Comparison of ENCODE assay signal across 14 cellular contexts in genomic region chr2:113887393-113887792, GRCh38. TPM values are rescaled to one million over a fixed set of nuclear protein-coding genes. Genes with fewer than 3 reads are reported as not detected.
A peak's percentile ranks its signal among the peaks of the same experiment; 100 is the strongest.
DNase-seq lines count a peak whose midpoint lies in the region; ATAC-seq and TF ChIP-seq lines count a peak whose summit lies in the region.
"Had no signal": no experiment of that assay in that cellular context is flagged by ENCODE, and none has a peak within 500 bp of the region (broad histone marks: within the 10 kb centered on the region; RNA-seq: fewer than 3 reads in every experiment).

No MANE protein-coding gene starts in this region.

- peak overlapping the region; percentile 11 for H3K9ac ChIP-seq in NT2/D1 (ENCODE audit: insufficient read length, low read depth)

- no peak for TF ChIP-seq POLR2A in gastrocnemius medialis (IDR thresholded peaks at IDR 0.05)

- H3K36me3 Mint-ChIP-seq in chondrocyte (ENCODE audit: low read depth), result peaks cover 3% of the 10 kb centered on the region
- peaks cover 2% of the 10 kb centered on the region for H3K36me3 Mint-ChIP-seq in progenitor cell of endocrine pancreas (ENCODE audit: insufficient read depth)

- H3K27ac Mint-ChIP-seq in chondrocyte (ENCODE audit: unreplicated experiment), result peak overlapping the region; percentile 28
- H3K27ac Mint-ChIP-seq in progenitor cell of endocrine pancreas, result peak overlapping the region; percentile 31

- H3K27me3 ChIP-seq in NT2/D1 (ENCODE audit: insufficient read depth, insufficient read length) (no peaks in the 10 kb centered on the region), gastrocnemius medialis (no peaks in the 10 kb centered on the region)

- no peaks in the 10 kb centered on the region for H3K9me3 ChIP-seq in NT2/D1 (ENCODE audit: insufficient read depth, low read length)
- no peaks in the 10 kb centered on the region for H3K9me3 ChIP-seq in gastrocnemius medialis

- DNase-seq in NT2/D1 (ENCODE audit: low read depth, low spot score) (no peak), chondrocyte (ENCODE audit: low spot score) (no peak), progenitor cell of endocrine pancreas (ENCODE audit: low spot score, unreplicated experiment) (no peak), GM13976 (ENCODE audit: low spot score) (no peak), NCI-H2171 (lab: John Stamatoyannopoulos, UW) (no peak), gastrocnemius medialis (no peak)
- no peak for DNase-seq in activated CD4-positive, CD25-positive, alpha-beta regulatory T cell (lab: John Stamatoyannopoulos, UW)
- DNase-seq: activated CD4-positive, alpha-beta T cell treated with anti-CD3 and anti-CD28 coated beads, Interleukin-2, amount 50 U/mL, for 48 hours; DMS79; NCI-H146; SHP77; stimulated activated CD4-positive, alpha-beta T cell treated with anti-CD3 and anti-CD28 coated beads, Interleukin-15, amount 100 ng/mL, for 24 hours had no signal

- H3K27ac ChIP-seq in gastrocnemius medialis, result no peak overlapping the region

- peaks cover 4% of the 10 kb centered on the region for H3K4me1 ChIP-seq in NT2/D1 (ENCODE audit: insufficient read depth, insufficient read length)
- peaks cover 27 to 37% of the 10 kb centered on the region in 2 donors for H3K4me1 ChIP-seq in gastrocnemius medialis

- H3K27me3 Mint-ChIP-seq in chondrocyte (ENCODE audit: low read depth), result no peaks in the 10 kb centered on the region
- H3K27me3 Mint-ChIP-seq in progenitor cell of endocrine pancreas, result no peaks in the 10 kb centered on the region

- H3K36me3 ChIP-seq in NT2/D1 (ENCODE audit: insufficient read depth, insufficient read length, low read length) (peaks cover 21% of the 10 kb centered on the region), gastrocnemius medialis (no peaks in the 10 kb centered on the region)

- in situ Hi-C loops in GM13976 (cut with MboI; ENCODE audit: low sequenced_read_pairs, unreplicated experiment), result no loop called here
- in situ Hi-C loops in gastrocnemius medialis (cut with MboI; ENCODE audit: low sequenced_read_pairs in 4 of 4), result loop anchor here (5.0 to 10.0 kb wide), 3 partner anchors 130 to 135 kb away; partner anchors contain the start of gene SLC35F5 (in 3 of the 4)

- TF ChIP-seq CTCF in chondrocyte (IDR thresholded peaks at IDR 0.05) (no peak), progenitor cell of endocrine pancreas (IDR thresholded peaks at IDR 0.05; ENCODE audit: unreplicated experiment) (no peak), GM13976 (IDR thresholded peaks at IDR 0.05; ENCODE audit: borderline replicate concordance, control extremely low read depth, extremely low read depth, insufficient read depth, missing control alignments) (no peak), gastrocnemius medialis (IDR thresholded peaks at IDR 0.05 in 4 of 5, conservative IDR thresholded peaks at IDR 0.05 in 1 of 5) (no peak)

- peak overlapping the region; percentile 92 for H3K4me3 ChIP-seq in GM08714 (ENCODE audit: low read length)
- no peak overlapping the region for H3K4me3 ChIP-seq in NT2/D1 (ENCODE audit: insufficient read length, low read depth)
- H3K4me3 ChIP-seq in gastrocnemius medialis, result no peak overlapping the region
- H3K4me3 ChIP-seq: lung had no signal

- no peaks in the 10 kb centered on the region for H3K9me3 Mint-ChIP-seq in chondrocyte (ENCODE audit: low read depth)
- no peaks in the 10 kb centered on the region for H3K9me3 Mint-ChIP-seq in progenitor cell of endocrine pancreas (ENCODE audit: low read depth)

- H3K4me1 Mint-ChIP-seq in chondrocyte (ENCODE audit: low read depth) (peaks cover 44% of the 10 kb centered on the region), progenitor cell of endocrine pancreas (ENCODE audit: low read depth) (peaks cover 29% of the 10 kb centered on the region)

- no peak for ATAC-seq in gastrocnemius medialis

- intact Hi-C loops in gastrocnemius medialis (cut with DNase I; ENCODE audit: low total_unique reads), result no loop called here

- H3K4me3 Mint-ChIP-seq in chondrocyte (ENCODE audit: unreplicated experiment) (no peak overlapping the region), progenitor cell of endocrine pancreas (ENCODE audit: low read depth) (peak overlapping the region; percentile 25)

RNA-seq across cellular contexts. Expression of gene ACTR3, which starts 2.5 kb away (rescaled TPM):
- total RNA-seq in chondrocyte (302 to 437 TPM (median 434 TPM) in 3 replicates), progenitor cell of endocrine pancreas (156 and 170 TPM in 2 replicates), gastrocnemius medialis (10 to 100 TPM; 39.3 to 75.0 (median 56.6) TPM)
